14 cellular contexts compared by ENCODE assay signal in genomic region chr3:18301781-18302180, GRCh38.
A peak's percentile ranks its signal among the peaks of the same experiment; 100 is the strongest.
DNase-seq lines count a peak whose midpoint lies in the region; ATAC-seq and TF ChIP-seq lines count a peak whose summit lies in the region.
"Had no signal": no experiment of that assay in that cellular context is flagged by ENCODE, and none has a peak within 500 bp of the region (broad histone marks: within the 10 kb centered on the region; RNA-seq: fewer than 3 reads in every experiment).

No MANE protein-coding gene starts in this region.

- H2AFZ ChIP-seq in mammary epithelial cell (ENCODE audit: low read depth, low read length) (no peak overlapping the region), Karpas-422 (ENCODE audit: low read length) (no peak overlapping the region)

- no TSS peak for BruUV-seq in mammary epithelial cell (replicated peaks; lab: Mats Ljungman, UMichigan)

- dilution Hi-C loops in mammary epithelial cell (cut with HindIII; ENCODE audit: low sequenced_read_pairs) = loop anchor here (25.0 kb wide), 1 partner anchor 389 kb away; no protein-coding TSS in a partner anchor

- H3K4me3 Mint-ChIP-seq in WTC11 = no peak overlapping the region
- H3K4me3 Mint-ChIP-seq: B cell; CD8-positive, alpha-beta memory T cell; H9 had no signal

- no peak overlapping the region for H3K27ac ChIP-seq in mammary epithelial cell (ENCODE audit: insufficient read depth, low read depth, low read length)
- H3K27ac ChIP-seq in breast epithelium = no peak overlapping the region
- no peak overlapping the region for H3K27ac ChIP-seq in Karpas-422 (ENCODE audit: low read length)
- H3K27ac ChIP-seq: BLaER1 treated with 17β-estradiol and CSF1 and Interleukin-3, amounts not matched to agents 10 nM and 100 nM had no signal

- H3K27me3 Mint-ChIP-seq in WTC11 (ENCODE audit: low read depth) = no peaks in the 10 kb centered on the region
- H3K27me3 Mint-ChIP-seq: B cell had no signal

- no peaks in the 10 kb centered on the region for H3K27me3 ChIP-seq in mammary epithelial cell (ENCODE audit: insufficient read depth, low read length)
- H3K27me3 ChIP-seq in breast epithelium = no peaks in the 10 kb centered on the region
- H3K27me3 ChIP-seq in Karpas-422 (ENCODE audit: low read length) = no peaks in the 10 kb centered on the region
- H3K27me3 ChIP-seq: BLaER1 treated with 17β-estradiol and CSF1 and Interleukin-3, amounts not matched to agents 10 nM and 100 nM had no signal

- POLR2A ChIA-PET in WTC11 (lab: Charles Lee) = no interaction called here

- DNase-seq in mammary epithelial cell = peak; percentile 5
- no peak for DNase-seq in breast epithelium (ENCODE audit: low spot score in 2 of 2)
- DNase-seq in Karpas-422 = peak; percentile 20
- peak; percentile 44 for DNase-seq in fibroblast of peridontal ligament (ENCODE audit: extremely low read depth)
- DNase-seq in NCI-H128 (lab: John Stamatoyannopoulos, UW; ENCODE audit: unreplicated experiment) = no peak
- DNase-seq in WTC11 (ENCODE audit: low spot score) = no peak
- DNase-seq: CD8-positive, alpha-beta memory T cell; COR-L47; DMS 273 treated with DMSO at 0.1 percent for 48 hours; DND-41; H9 had no signal

- in situ Hi-C loops in mammary epithelial cell (cut with MboI; ENCODE audit: low sequenced_read_pairs in 2 of 2) = no loop called here

- CTCF ChIA-PET in mammary epithelial cell (lab: Charles Lee; ENCODE audit: low non-redundant PET) = no interaction called here
- CTCF ChIA-PET in WTC11 (lab: Charles Lee) = no interaction called here

- H3K9ac ChIP-seq in mammary epithelial cell (ENCODE audit: insufficient read depth, low read length) (no peak overlapping the region), Karpas-422 (ENCODE audit: low read length) (no peak overlapping the region)
- H3K9ac ChIP-seq: BLaER1 treated with 17β-estradiol and CSF1 and Interleukin-3, amounts not matched to agents 10 nM and 100 nM had no signal

- H3K27ac Mint-ChIP-seq in WTC11 = no peak overlapping the region
- H3K27ac Mint-ChIP-seq: B cell; CD8-positive, alpha-beta memory T cell; H9 had no signal

- no peaks in the 10 kb centered on the region for H3K36me3 ChIP-seq in mammary epithelial cell (ENCODE audit: insufficient read depth, low read length)
- H3K36me3 ChIP-seq in breast epithelium = no peaks in the 10 kb centered on the region
- H3K36me3 ChIP-seq in Karpas-422 (ENCODE audit: insufficient read depth, low read length) = no peaks in the 10 kb centered on the region

- intact Hi-C loops in mammary epithelial cell (cut with micrococcal nuclease) = no loop called here
- intact Hi-C loops in breast epithelium (cut with DNase I; ENCODE audit: low total_unique reads) = no loop called here

- H4K20me1 ChIP-seq in mammary epithelial cell (ENCODE audit: insufficient read depth, low read length) = no peaks in the 10 kb centered on the region
- no peaks in the 10 kb centered on the region for H4K20me1 ChIP-seq in Karpas-422 (ENCODE audit: insufficient read depth, low read depth, low read length)
- H4K20me1 ChIP-seq: BLaER1 treated with 17β-estradiol and CSF1 and Interleukin-3, amounts not matched to agents 10 nM and 100 nM had no signal

- no peak overlapping the region for H3K4me2 ChIP-seq in mammary epithelial cell (ENCODE audit: insufficient read depth, low read depth, low read length)
- no peak overlapping the region for H3K4me2 ChIP-seq in Karpas-422 (ENCODE audit: low read depth, low read length, poor library complexity, severe bottlenecking)
- H3K4me2 ChIP-seq: BLaER1 treated with 17β-estradiol and CSF1 and Interleukin-3, amounts not matched to agents 10 nM and 100 nM had no signal

- H3K4me1 ChIP-seq in mammary epithelial cell (ENCODE audit: insufficient read depth, low read length) (peaks cover 5% of the 10 kb centered on the region), breast epithelium (no peaks in the 10 kb centered on the region), Karpas-422 (ENCODE audit: low read length) (no peaks in the 10 kb centered on the region)

- TF ChIP-seq CTCF in mammary epithelial cell (conservative IDR thresholded peaks at IDR 0.05 in 1 of 2, IDR thresholded peaks at IDR 0.05 in 1 of 2; ENCODE audit: extremely low read depth in 1 of 2, insufficient read depth in 1 of 2, low read depth in 1 of 2, low read length in 2 of 2) (no peak), breast epithelium (IDR thresholded peaks at IDR 0.05) (no peak), WTC11 (IDR thresholded peaks at IDR 0.05) (no peak)

- H3K9me3 ChIP-seq in mammary epithelial cell (replicated peaks; ENCODE audit: insufficient read depth, low read length) (no peaks in the 10 kb centered on the region), breast epithelium (peaks cover 0 to 9% of the 10 kb centered on the region in 2 donors), Karpas-422 (ENCODE audit: low read length) (no peaks in the 10 kb centered on the region)

- TF ChIP-seq POLR2A in breast epithelium (IDR thresholded peaks at IDR 0.05) = no peak

- no peaks in the 10 kb centered on the region for H3K9me2 ChIP-seq in Karpas-422 (replicated peaks; ENCODE audit: insufficient read depth, low read length)

- H3K79me2 ChIP-seq in mammary epithelial cell (ENCODE audit: insufficient read depth, low read length) (no peaks in the 10 kb centered on the region), Karpas-422 (ENCODE audit: low read length) (no peaks in the 10 kb centered on the region)

- peaks cover 9% of the 10 kb centered on the region for H3K36me3 Mint-ChIP-seq in WTC11

- ATAC-seq in WTC11 = no peak
- ATAC-seq: HepG2 had no signal

- H3K4me1 Mint-ChIP-seq in WTC11 = no peaks in the 10 kb centered on the region
- H3K4me1 Mint-ChIP-seq: CD8-positive, alpha-beta memory T cell; H9 had no signal

- WGBS in mammary epithelial cell (ENCODE audit: low coverage, missing lambda C conversion rate) = 93% methylated on average over 1 of the region's 1 CpG

- H3K4me3 ChIP-seq in mammary epithelial cell (replicated peaks in 1 of 3; ENCODE audit: insufficient read depth in 1 of 3, low read depth in 2 of 3, low read length in 3 of 3) = no peak overlapping the region
- no peak overlapping the region for H3K4me3 ChIP-seq in breast epithelium
- no peak overlapping the region for H3K4me3 ChIP-seq in Karpas-422 (ENCODE audit: low read length)
- H3K4me3 ChIP-seq: BLaER1 treated with 17β-estradiol and CSF1 and Interleukin-3, amounts not matched to agents 10 nM and 100 nM had no signal

- peaks cover 22% of the 10 kb centered on the region for H3K9me3 Mint-ChIP-seq in WTC11

TF ChIP-seq in WTC11, 78 proteins besides CTCF, POLR2A, EP300 and RAD21 (continues in another document):
- TF ChIP-seq SMAD4 (CRISPR knock-in tag; IDR thresholded peaks at IDR 0.05) (no peak), CREB1 (CRISPR knock-in tag; IDR thresholded peaks at IDR 0.05) (no peak), ZNF532 (CRISPR knock-in tag; IDR thresholded peaks at IDR 0.05; ENCODE audit: borderline replicate concordance) (no peak), ZNF396 (CRISPR knock-in tag; IDR thresholded peaks at IDR 0.05; ENCODE audit: borderline replicate concordance) (no peak), NFE2L1 (CRISPR knock-in tag; IDR thresholded peaks at IDR 0.05) (no peak), ZNF121 (CRISPR knock-in tag; IDR thresholded peaks at IDR 0.05) (no peak)
- TF ChIP-seq, protein P1, sequence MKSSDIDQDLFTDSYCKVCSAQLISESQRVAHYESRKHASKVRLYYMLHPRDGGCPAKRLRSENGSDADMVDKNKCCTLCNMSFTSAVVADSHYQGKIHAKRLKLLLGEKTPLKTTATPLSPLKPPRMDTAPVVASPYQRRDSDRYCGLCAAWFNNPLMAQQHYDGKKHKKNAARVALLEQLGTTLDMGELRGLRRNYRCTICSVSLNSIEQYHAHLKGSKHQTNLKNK (CRISPR knock-in tag; IDR thresholded peaks at IDR 0.05) = no peak

Comparison
In these comparisons a context has a peak if more than half of its experiments do, and no peak if none do; other contexts are left out.
1. DNase-seq: peak in mammary epithelial cell (single experiment), Karpas-422 (single experiment) and fibroblast of peridontal ligament (single experiment); none in breast epithelium (0 of 2), NCI-H128 (single experiment) and WTC11 (single experiment).